Comparison of ENCODE assay signal across 16 cellular contexts in genomic region chr22:18033204-18033998, GRCh38. TPM values are rescaled to one million over a fixed set of nuclear protein-coding genes. Genes with fewer than 3 reads are reported as not detected.
A peak's percentile ranks its signal among the peaks of the same experiment; 100 is the strongest.
DNase-seq lines count a peak whose midpoint lies in the region; ATAC-seq, FAIRE-seq and TF ChIP-seq lines count a peak whose summit lies in the region.
"Had no signal": no experiment of that assay in that cellular context is flagged by ENCODE, and none has a peak within 500 bp of the region (broad histone marks: within the 10 kb centered on the region; RNA-seq: fewer than 3 reads in every experiment).

No MANE protein-coding gene starts in this region.

- peak overlapping the region; percentile 41 for H2AFZ ChIP-seq in mammary epithelial cell (ENCODE audit: low read depth, low read length)
- H2AFZ ChIP-seq: neural progenitor cell had no signal

- H3K27ac ChIP-seq in mammary epithelial cell (ENCODE audit: insufficient read depth, low read depth, low read length) (peak overlapping the region; percentile 98), subcutaneous abdominal adipose tissue (ENCODE audit: low read depth, low read length) (peak overlapping the region; percentile 63)
- H3K27ac ChIP-seq: neural progenitor cell had no signal

- TF ChIP-seq POLR2A in H54 (IDR thresholded peaks at IDR 0.05; ENCODE audit: low read depth, low read length): no peak

- WGBS in mammary epithelial cell (ENCODE audit: low coverage, missing lambda C conversion rate): 73% methylated on average over 4 of the region's 6 CpGs

- H4K20me1 ChIP-seq in mammary epithelial cell (ENCODE audit: insufficient read depth, low read length): no peaks in the 10 kb centered on the region

- H3K27me3 ChIP-seq in mammary epithelial cell (ENCODE audit: insufficient read depth, low read length) (no peaks in the 10 kb centered on the region), subcutaneous abdominal adipose tissue (ENCODE audit: control insufficient read depth in 5 of 5, insufficient read depth in 4 of 5, low read length in 5 of 5) (no peaks in the 10 kb centered on the region)

- ATAC-seq in HG03095 (IDR thresholded peaks at IDR 0.05; ENCODE audit: unreplicated experiment): no peak
- ATAC-seq: GM12878; stimulated activated naive CD8-positive, alpha-beta T cell treated with anti-CD3 and anti-CD28 coated beads, Interleukin-15, amount 100 ng/mL, for 72 hours had no signal

- CTCF ChIA-PET in mammary epithelial cell (lab: Charles Lee; ENCODE audit: low non-redundant PET): interaction anchor here (0.7 kb wide), 1 partner anchor 43 kb away, joined by 7 read pairs; no protein-coding TSS in a partner anchor

- no peak overlapping the region for H3K9ac ChIP-seq in mammary epithelial cell (ENCODE audit: insufficient read depth, low read length)
- H3K9ac ChIP-seq in subcutaneous abdominal adipose tissue (ENCODE audit: low read length in 5 of 5): peak overlapping the region in 1 of 5 donors; percentile 5
- H3K9ac ChIP-seq: neural progenitor cell had no signal

- no TSS peak for BruUV-seq in mammary epithelial cell (replicated peaks; lab: Mats Ljungman, UMichigan)

- H3K4me1 ChIP-seq in mammary epithelial cell (ENCODE audit: insufficient read depth, low read length): peaks cover 52% of the 10 kb centered on the region
- peaks cover 2 to 38% (median 25%) of the 10 kb centered on the region in 5 donors for H3K4me1 ChIP-seq in subcutaneous abdominal adipose tissue (ENCODE audit: control insufficient read depth in 5 of 5, insufficient read depth in 5 of 5, low read length in 5 of 5)
- H3K4me1 ChIP-seq: neural progenitor cell had no signal

- in situ Hi-C loops in mammary epithelial cell (cut with MboI; ENCODE audit: low sequenced_read_pairs in 2 of 2): loop anchor here in 1 of 2 donors (5.0 kb wide), 1 partner anchor 39 kb away; no protein-coding TSS in a partner anchor

- no peaks in the 10 kb centered on the region for H3K79me2 ChIP-seq in mammary epithelial cell (ENCODE audit: insufficient read depth, low read length)

- intact Hi-C loops in mammary epithelial cell (cut with micrococcal nuclease): loop anchor here (2.0 kb wide), 1 partner anchor 37 kb away; no protein-coding TSS in a partner anchor

- DNase-seq in H54 (ENCODE audit: insufficient read length, low spot score): no peak
- no peak for DNase-seq in mammary epithelial cell
- peak; percentile 68 for DNase-seq in hepatic stellate cell (ENCODE audit: low spot score)
- no peak for DNase-seq in NCI-H82 treated with DMSO at 0.1 percent for 48 hours (lab: John Stamatoyannopoulos, UW; ENCODE audit: unreplicated experiment)
- no peak for DNase-seq in T-helper 2 cell
- no peak for DNase-seq in NCI-H345 treated with DMSO at 0.1 percent for 48 hours (lab: John Stamatoyannopoulos, UW; ENCODE audit: unreplicated experiment)
- DNase-seq: activated CD4-positive, alpha-beta T cell treated with anti-CD3 and anti-CD28 coated beads, Interleukin-2, amount 10 ng/mL, durations not matched to agents 7 days and 5 days; activated naive CD4-positive, alpha-beta T cell treated with anti-CD3 and anti-CD28 coated beads for 36 hours; effector CD8-positive, alpha-beta T cell; immature natural killer cell; NCI-H748 treated with DMSO at 0.1 percent for 48 hours; stimulated activated naive CD8-positive, alpha-beta T cell treated with anti-CD3 and anti-CD28 coated beads, Interleukin-15, amount 100 ng/mL, for 72 hours had no signal

- dilution Hi-C loops in mammary epithelial cell (cut with HindIII; ENCODE audit: low sequenced_read_pairs): no loop called here

- no peak for TF ChIP-seq CTCF in mammary epithelial cell (conservative IDR thresholded peaks at IDR 0.05 in 1 of 2, IDR thresholded peaks at IDR 0.05 in 1 of 2; ENCODE audit: extremely low read depth in 1 of 2, insufficient read depth in 1 of 2, low read depth in 1 of 2, low read length in 2 of 2)

- H3K9me3 ChIP-seq in mammary epithelial cell (replicated peaks; ENCODE audit: insufficient read depth, low read length) (no peaks in the 10 kb centered on the region), subcutaneous abdominal adipose tissue (ENCODE audit: control insufficient read depth in 5 of 5, low read length in 5 of 5) (no peaks in the 10 kb centered on the region)

- peak; percentile 20 for FAIRE-seq in H54 (lab: Jason Lieb, UNC)
- FAIRE-seq: GM12878 had no signal

- H3K4me2 ChIP-seq in mammary epithelial cell (ENCODE audit: insufficient read depth, low read depth, low read length): peak overlapping the region; percentile 43
- H3K4me2 ChIP-seq: neural progenitor cell had no signal

- H3K36me3 ChIP-seq in mammary epithelial cell (ENCODE audit: insufficient read depth, low read length) (no peaks in the 10 kb centered on the region), subcutaneous abdominal adipose tissue (ENCODE audit: control insufficient read depth in 5 of 5, insufficient read depth in 5 of 5, low read length in 5 of 5) (no peaks in the 10 kb centered on the region)
- H3K36me3 ChIP-seq: neural progenitor cell had no signal

- H3K4me3 ChIP-seq in mammary epithelial cell (replicated peaks in 1 of 3; ENCODE audit: insufficient read depth in 1 of 3, low read depth in 2 of 3, low read length in 3 of 3) (no peak overlapping the region), subcutaneous abdominal adipose tissue (ENCODE audit: low read depth in 1 of 5, low read length in 5 of 5) (no peak overlapping the region)
- H3K4me3 ChIP-seq: GM12878, neural progenitor cell had no signal

RNA-seq across cellular contexts. Expression of gene MICAL3, which starts 9.0 kb away (rescaled TPM):
- 100 to 1,000 TPM in 1 of 2 donors, 10 to 100 TPM in 1; 67.2 to 102 TPM for total RNA-seq in mammary epithelial cell
- 31.3 TPM for polyA plus RNA-seq in mammary epithelial cell
- 110 TPM for polyA minus RNA-seq in mammary epithelial cell

RNA-seq across cellular contexts. Expression of gene PEX26, which starts 44.4 kb away (rescaled TPM):
- 10 to 100 TPM; 26.5 to 35.1 TPM for total RNA-seq in mammary epithelial cell
- polyA plus RNA-seq in mammary epithelial cell: 20.1 TPM
- polyA minus RNA-seq in mammary epithelial cell: 62.6 TPM
